ENCODE assay signal across 29 cellular contexts in the genomic region with DNA sequence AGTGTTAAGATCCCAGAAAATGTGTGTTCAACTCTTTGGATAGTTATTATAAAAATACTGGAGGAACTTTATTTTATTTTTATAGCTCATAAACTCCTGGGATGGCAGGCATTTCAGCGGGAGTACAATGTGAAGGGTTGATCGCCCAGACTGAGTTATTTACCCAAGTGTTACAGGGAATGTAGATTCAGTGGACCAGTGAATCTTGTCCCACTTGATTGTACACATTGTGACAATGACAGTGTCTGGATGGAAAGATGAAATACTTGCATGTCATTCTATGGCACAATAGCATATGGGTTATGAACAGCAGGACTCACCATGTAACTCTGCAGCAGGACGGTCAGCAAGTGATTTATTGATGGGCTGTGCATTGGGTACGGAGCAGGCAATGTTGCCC. TPM values are rescaled to one million over a fixed set of nuclear protein-coding genes. Genes with fewer than 3 reads are reported as not detected.
DNase-seq lines count a peak whose midpoint lies in the region; ATAC-seq and TF ChIP-seq lines count a peak whose summit lies in the region.
"Had no signal": no experiment of that assay in that cellular context is flagged by ENCODE, and none has a peak within 500 bp of the region (broad histone marks: within the 10 kb centered on the region; RNA-seq: fewer than 3 reads in every experiment).

No MANE protein-coding gene starts in this region.

- H3K27ac Mint-ChIP-seq in nephron: peak overlapping the region; percentile 32 to 87 (median 77)
- H3K27ac Mint-ChIP-seq: CD14-positive monocyte; CD4-positive, alpha-beta memory T cell; CD4-positive, CD25-positive, alpha-beta regulatory T cell had no signal

- H3K9me3 ChIP-seq in thyroid gland: no peaks in the 10 kb centered on the region
- H3K9me3 ChIP-seq in esophagus squamous epithelium: no peaks in the 10 kb centered on the region
- H3K9me3 ChIP-seq: BE2C, BLaER1 had no signal

- H3K36me3 ChIP-seq in thyroid gland: no peaks in the 10 kb centered on the region
- H3K36me3 ChIP-seq in esophagus squamous epithelium: no peaks in the 10 kb centered on the region
- H3K36me3 ChIP-seq: BE2C, BLaER1 had no signal

- no peak overlapping the region for H3K4me3 ChIP-seq in LNCaP clone FGC (ENCODE audit: low read depth, low read length)
- H3K4me3 ChIP-seq in thyroid gland (replicated peaks in 1 of 3): no peak overlapping the region
- no peak overlapping the region for H3K4me3 ChIP-seq in esophagus squamous epithelium
- H3K4me3 ChIP-seq: BLaER1, GM12878 had no signal

- H3K36me3 Mint-ChIP-seq in nephron (ENCODE audit: low read depth): no peaks in the 10 kb centered on the region
- H3K36me3 Mint-ChIP-seq: CD14-positive monocyte; CD4-positive, alpha-beta memory T cell; CD4-positive, CD25-positive, alpha-beta regulatory T cell; CD8-positive, alpha-beta memory T cell had no signal

- peaks cover 62% of the 10 kb centered on the region for H3K4me1 Mint-ChIP-seq in nephron
- H3K4me1 Mint-ChIP-seq: CD14-positive monocyte; CD4-positive, alpha-beta memory T cell; CD8-positive, alpha-beta memory T cell had no signal

- intact Hi-C loops in left colon (cut with DNase I, micrococcal nuclease): no loop called here
- intact Hi-C loops in thyroid gland (cut with DNase I): no loop called here
- intact Hi-C loops in esophagus squamous epithelium (cut with DNase I): no loop called here

- WGBS in thyroid gland, 2 donors: 77 to 78% methylated on average over 4 of the region's 4 CpGs
- WGBS in esophagus squamous epithelium, 2 donors: 85 to 89% methylated on average over 4 of the region's 4 CpGs

- H3K27ac ChIP-seq in thyroid gland (peak overlapping the region; percentile 33 to 78 (median 64)), esophagus squamous epithelium (no peak overlapping the region)
- H3K27ac ChIP-seq: BLaER1 had no signal

- TF ChIP-seq POLR2A in thyroid gland (IDR thresholded peaks at IDR 0.05) (no peak), esophagus squamous epithelium (IDR thresholded peaks at IDR 0.05) (no peak)

- DNase-seq in LNCaP clone FGC (ENCODE audit: low read depth): peak; percentile 53
- no peak for DNase-seq in left colon
- no peak for DNase-seq in thyroid gland
- no peak for DNase-seq in esophagus squamous epithelium (lab: John Stamatoyannopoulos, UW)
- DNase-seq in activated CD8-positive, alpha-beta memory T cell treated with anti-CD3 and anti-CD28 coated beads, Interleukin-2, amount 50 U/mL, for 4 hours: no peak
- no peak for DNase-seq in glomerular visceral epithelial cell (ENCODE audit: extremely low spot score)
- DNase-seq: 8988T; ACHN; BE2C; C1 segment of cervical spinal cord; CD4-positive, alpha-beta memory T cell; CD4-positive, CD25-positive, alpha-beta regulatory T cell; CD8-positive, alpha-beta memory T cell; COR-L47; DMS 273 treated with DMSO at 0.1 percent for 48 hours; DMS153; DMS53; DMS79; DND-41; EL; GDM1 had no signal

- H3K27me3 ChIP-seq in thyroid gland (no peaks in the 10 kb centered on the region), esophagus squamous epithelium (no peaks in the 10 kb centered on the region)
- H3K27me3 ChIP-seq: BE2C, BLaER1 had no signal

- TF ChIP-seq CTCF in LNCaP clone FGC (IDR thresholded peaks at IDR 0.05; ENCODE audit: control insufficient read depth, extremely low read depth, insufficient read depth): no peak
- TF ChIP-seq CTCF in nephron (IDR thresholded peaks at IDR 0.05; ENCODE audit: unreplicated experiment in 3 of 3): no peak
- TF ChIP-seq CTCF in thyroid gland (IDR thresholded peaks at IDR 0.05): no peak
- no peak for TF ChIP-seq CTCF in esophagus squamous epithelium (IDR thresholded peaks at IDR 0.05)

- no peak overlapping the region for H3K4me3 Mint-ChIP-seq in nephron
- H3K4me3 Mint-ChIP-seq: CD14-positive monocyte; CD4-positive, alpha-beta memory T cell; CD4-positive, CD25-positive, alpha-beta regulatory T cell; CD8-positive, alpha-beta memory T cell had no signal

- peaks cover 3% of the 10 kb centered on the region for H3K27me3 Mint-ChIP-seq in nephron (ENCODE audit: low read depth)
- H3K27me3 Mint-ChIP-seq: CD4-positive, CD25-positive, alpha-beta regulatory T cell had no signal

- H3K4me1 ChIP-seq in thyroid gland: peaks cover 45 to 49% of the 10 kb centered on the region in 2 donors
- H3K4me1 ChIP-seq in esophagus squamous epithelium: peaks cover 0 to 16% (median 0%) of the 10 kb centered on the region in 3 donors
- H3K4me1 ChIP-seq: BE2C, BLaER1 had no signal

- H3K9me3 Mint-ChIP-seq in nephron: no peaks in the 10 kb centered on the region
- H3K9me3 Mint-ChIP-seq: CD8-positive, alpha-beta memory T cell had no signal

- ATAC-seq in left colon (peak; percentile 29), HG03457 (IDR thresholded peaks at IDR 0.05; ENCODE audit: unreplicated experiment) (no peak)
- ATAC-seq: GM12878 had no signal

RNA-seq across cellular contexts. Expression of a gene that starts 20.3 kb away (rescaled TPM):
- total RNA-seq in left colon (100 to 1,000 TPM; 235 to 338 TPM), thyroid gland (1 to 10 TPM in 1 of 4 donors, under 1 TPM in 1, not detected in 2; 0.11 to 3.5 TPM), esophagus squamous epithelium (1 to 10 TPM in 1 of 4 donors, under 1 TPM in 1, not detected in 2; 0.18 to 1.7 TPM)
- total RNA-seq: A673; CD4-positive, alpha-beta memory T cell; CD4-positive, CD25-positive, alpha-beta regulatory T cell; CD8-positive, alpha-beta memory T cell; Daoy; G401; GM12878 had no signal

Comparison
In these comparisons a context has a peak if more than half of its experiments do, and no peak if none do; other contexts are left out.
1. H3K27ac ChIP-seq: peak in thyroid gland (3 of 3); none in esophagus squamous epithelium (0 of 4).
2. RNA of a gene that starts 20.3 kb away (total RNA-seq): 235 to 338 TPM in left colon; 0.18 to 1.7 TPM in esophagus squamous epithelium and 0.11 to 3.5 TPM in thyroid gland; every median in the first group is over 10 times any median in the second.